In the genomic region with DNA sequence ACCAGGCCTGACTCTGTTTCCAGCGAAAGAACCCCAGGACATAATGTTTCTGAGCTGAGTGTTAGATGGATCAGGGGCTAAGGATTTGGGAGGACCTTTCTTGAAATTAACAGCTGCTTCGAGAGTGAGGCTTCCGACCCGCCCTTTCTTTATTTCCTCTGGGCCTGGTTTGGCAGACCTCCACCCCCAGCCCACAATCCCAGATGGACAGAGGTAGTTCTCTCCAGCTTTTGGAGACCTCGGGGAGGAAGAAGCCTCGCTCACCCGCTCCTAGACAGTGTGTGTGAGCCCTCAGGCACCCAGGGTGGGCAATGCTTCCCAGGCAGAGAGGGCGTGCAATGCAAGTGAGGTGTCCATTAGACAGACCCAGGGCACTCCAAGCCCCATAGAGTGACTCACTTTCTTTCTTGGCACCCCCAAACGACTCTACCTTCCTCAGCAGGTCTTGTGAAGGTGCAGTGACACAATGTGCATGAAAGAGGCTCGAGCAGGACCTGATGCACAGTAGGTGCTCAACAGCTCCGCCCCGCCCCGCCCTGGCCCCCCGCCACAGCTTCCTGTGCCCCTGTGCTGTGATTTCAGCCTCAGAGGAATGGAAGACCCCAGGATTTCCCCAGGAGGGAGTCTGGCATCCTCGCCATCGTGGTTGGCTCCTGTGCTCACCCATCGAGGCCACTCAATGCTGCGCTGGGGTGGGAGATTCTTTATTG, we compare ENCODE assay signal across 12 cellular contexts. TPM values are rescaled to one million over a fixed set of nuclear protein-coding genes. Genes with fewer than 3 reads are reported as not detected.
A peak's percentile ranks its signal among the peaks of the same experiment; 100 is the strongest.
DNase-seq lines count a peak whose midpoint lies in the region; ATAC-seq and TF ChIP-seq lines count a peak whose summit lies in the region.
"Had no signal": no experiment of that assay in that cellular context is flagged by ENCODE, and none has a peak within 500 bp of the region (broad histone marks: within the 10 kb centered on the region; RNA-seq: fewer than 3 reads in every experiment).

No MANE protein-coding gene starts in this region.

- H3K9me3 ChIP-seq in right atrium auricular region = no peaks in the 10 kb centered on the region
- H3K9me3 ChIP-seq in mucosa of rectum (ENCODE audit: control insufficient read depth in 2 of 2, low read length in 2 of 2) = no peaks in the 10 kb centered on the region
- H3K9me3 ChIP-seq: SJSA1 had no signal

- no peak overlapping the region for H3K27ac ChIP-seq in right atrium auricular region
- peak overlapping the region; percentile 97 for H3K27ac ChIP-seq in angular gyrus (ENCODE audit: low read depth, low read length)
- peak overlapping the region; percentile 74 to 98 for H3K27ac ChIP-seq in mucosa of rectum (ENCODE audit: low read depth in 2 of 2, low read length in 2 of 2)
- H3K27ac ChIP-seq: brain microvascular endothelial cell, SJSA1 had no signal

- TF ChIP-seq CTCF in right atrium auricular region (IDR thresholded peaks at IDR 0.05) = no peak

- DNase-seq in Right ventricle myocardium inferior (ENCODE audit: missing footprints) = no peak
- no peak for DNase-seq in right atrium auricular region (ENCODE audit: low spot score)
- no peak for DNase-seq in stimulated activated CD4-positive, alpha-beta T cell treated with anti-CD3 and anti-CD28 coated beads, Interleukin-4, amount 100 ng/mL, for 24 hours
- no peak for DNase-seq in cerebellar cortex (ENCODE audit: low spot score)
- no peak for DNase-seq in RKO (ENCODE audit: low spot score)
- DNase-seq: brain microvascular endothelial cell, foreskin fibroblast, NCI-H345 had no signal

- H3K27me3 ChIP-seq in right atrium auricular region (no peaks in the 10 kb centered on the region), mucosa of rectum (ENCODE audit: control insufficient read depth in 2 of 2, insufficient read depth in 2 of 2, low read length in 2 of 2) (no peaks in the 10 kb centered on the region)
- H3K27me3 ChIP-seq: brain microvascular endothelial cell, SJSA1 had no signal

- intact Hi-C loops in Right ventricle myocardium inferior (cut with DNase I) = no loop called here

- H3K4me3 ChIP-seq in right atrium auricular region (no peak overlapping the region), mucosa of rectum (ENCODE audit: low read length in 2 of 2) (no peak overlapping the region)
- H3K4me3 ChIP-seq: SJSA1 had no signal

- H3K36me3 ChIP-seq in right atrium auricular region (no peaks in the 10 kb centered on the region), mucosa of rectum (ENCODE audit: control insufficient read depth in 2 of 2, insufficient read depth in 2 of 2, low read length in 2 of 2) (no peaks in the 10 kb centered on the region)
- H3K36me3 ChIP-seq: brain microvascular endothelial cell, SJSA1 had no signal

- no peak overlapping the region for H3K9ac ChIP-seq in mucosa of rectum (ENCODE audit: low read depth in 1 of 2, low read length in 2 of 2)

- ATAC-seq in Right ventricle myocardium inferior (peak; percentile 6), HG03045 (IDR thresholded peaks at IDR 0.05; ENCODE audit: unreplicated experiment) (no peak)

- H3K4me1 ChIP-seq in right atrium auricular region (peaks cover 0 to 22% of the 10 kb centered on the region in 2 donors), mucosa of rectum (ENCODE audit: control insufficient read depth in 2 of 2, insufficient read depth in 2 of 2, low read length in 2 of 2) (peaks cover 47 to 63% of the 10 kb centered on the region in 2 donors)

RNA-seq across cellular contexts. Expression of gene TOB1, which starts 50.7 kb away (rescaled TPM):
- total RNA-seq in Right ventricle myocardium inferior (83.3 TPM), right atrium auricular region (10 to 100 TPM; 29.0 to 31.0 TPM)

Comparison
In these comparisons a context has a peak if more than half of its experiments do, and no peak if none do; other contexts are left out.
1. H3K27ac ChIP-seq: peak in angular gyrus (single experiment) and mucosa of rectum (2 of 2); none in right atrium auricular region (0 of 2).